Comparison of ENCODE assay signal across 20 cellular contexts in genomic region chr3:156478931-156479330, GRCh38.
"Had no signal": no experiment of that assay in that cellular context is flagged by ENCODE, and none has a peak within 500 bp of the region (broad histone marks: within the 10 kb centered on the region; RNA-seq: fewer than 3 reads in every experiment).

No MANE protein-coding gene starts in this region.

- ATAC-seq: activated CD8-positive, alpha-beta T cell treated with anti-CD3 and anti-CD28 coated beads for 36 hours; activated naive CD4-positive, alpha-beta T cell treated with anti-CD3 and anti-CD28 coated beads, Interleukin-2, amount 50 U/mL, for 72 hours; activated T-cell treated with anti-CD3 and anti-CD28 coated beads, Interleukin-2, amount 50 U/mL, for 72 hours; mucosa of descending colon; naive thymus-derived CD8-positive, alpha-beta T cell; stimulated activated naive B cell treated with anti-CD40 and anti-IgM and Interleukin-4, amounts not matched to agents 10 μg/mL and 1 μg/mL and 100 μg/mL, for 72 hours had no signal

- H3K27me3 ChIP-seq: cardiac muscle cell, esophagus muscularis mucosa, tibial nerve, vagina had no signal

- H3K36me3 ChIP-seq: cardiac muscle cell, esophagus muscularis mucosa, left ventricle myocardium inferior, tibial nerve, vagina, WERI-Rb-1 had no signal

- H3K27ac ChIP-seq: cardiac muscle cell, coronary artery, esophagus muscularis mucosa, left ventricle myocardium inferior, parathyroid adenoma, tibial nerve, vagina, WERI-Rb-1 had no signal

- H3K36me3 Mint-ChIP-seq: activated naive CD4-positive, alpha-beta T cell treated with anti-CD3 and anti-CD28 coated beads, Interleukin-2, amount 50 U/mL, for 72 hours; naive thymus-derived CD8-positive, alpha-beta T cell; stimulated activated naive B cell treated with anti-CD40 and anti-IgM and Interleukin-4, amounts not matched to agents 10 μg/mL and 1 μg/mL and 100 μg/mL, for 72 hours had no signal

- H3K4me3 ChIP-seq: cardiac muscle cell, coronary artery, esophagus muscularis mucosa, left ventricle myocardium inferior, mucosa of descending colon, tibial nerve, vagina had no signal

- H3K9me3 Mint-ChIP-seq: activated CD8-positive, alpha-beta T cell treated with anti-CD3 and anti-CD28 coated beads for 36 hours; activated naive CD4-positive, alpha-beta T cell treated with anti-CD3 and anti-CD28 coated beads, Interleukin-2, amount 50 U/mL, for 72 hours; activated T-cell treated with anti-CD3 and anti-CD28 coated beads, Interleukin-2, amount 50 U/mL, for 72 hours; naive thymus-derived CD8-positive, alpha-beta T cell; stimulated activated naive B cell treated with anti-CD40 and anti-IgM and Interleukin-4, amounts not matched to agents 10 μg/mL and 1 μg/mL and 100 μg/mL, for 72 hours had no signal

- H3K4me1 ChIP-seq: parathyroid adenoma had no signal

- H3K27ac Mint-ChIP-seq: activated CD8-positive, alpha-beta T cell treated with anti-CD3 and anti-CD28 coated beads for 36 hours; activated naive CD4-positive, alpha-beta T cell treated with anti-CD3 and anti-CD28 coated beads, Interleukin-2, amount 50 U/mL, for 72 hours; activated T-cell treated with anti-CD3 and anti-CD28 coated beads, Interleukin-2, amount 50 U/mL, for 72 hours; naive thymus-derived CD8-positive, alpha-beta T cell; stimulated activated naive B cell treated with anti-CD40 and anti-IgM and Interleukin-4, amounts not matched to agents 10 μg/mL and 1 μg/mL and 100 μg/mL, for 72 hours had no signal

- H3K4me3 Mint-ChIP-seq: activated CD8-positive, alpha-beta T cell treated with anti-CD3 and anti-CD28 coated beads for 36 hours; activated T-cell treated with anti-CD3 and anti-CD28 coated beads, Interleukin-2, amount 50 U/mL, for 72 hours; naive thymus-derived CD8-positive, alpha-beta T cell; stimulated activated naive B cell treated with anti-CD40 and anti-IgM and Interleukin-4, amounts not matched to agents 10 μg/mL and 1 μg/mL and 100 μg/mL, for 72 hours had no signal

- H3K9me3 ChIP-seq: esophagus muscularis mucosa, left ventricle myocardium inferior, mucosa of descending colon, tibial nerve, vagina had no signal

- DNase-seq: activated CD4-positive, alpha-beta T cell treated with anti-CD3 and anti-CD28 coated beads for 4 hours; activated CD8-positive, alpha-beta memory T cell treated with anti-CD3 and anti-CD28 coated beads, Interleukin-2, amount 50 U/mL, for 4 hours; activated CD8-positive, alpha-beta T cell treated with anti-CD3 and anti-CD28 coated beads for 36 hours; activated gamma-delta T cell; activated T-cell treated with anti-CD3 and anti-CD28 coated beads, Interleukin-2, amount 50 U/mL, for 72 hours; hypothalamus; left ventricle myocardium inferior; mucosa of descending colon; naive thymus-derived CD8-positive, alpha-beta T cell; retina; stimulated activated CD4-positive, alpha-beta T cell treated with anti-CD3 and anti-CD28 coated beads, Interleukin-12 subunit alpha, Interleukin-12 subunit beta, amount 100 ng/mL, for 4 hours; stimulated activated naive B cell treated with anti-CD40 and anti-IgM and Interleukin-4, amounts not matched to agents 10 μg/mL and 1 μg/mL and 100 μg/mL, for 72 hours; WERI-Rb-1 had no signal
